In the genomic region with DNA sequence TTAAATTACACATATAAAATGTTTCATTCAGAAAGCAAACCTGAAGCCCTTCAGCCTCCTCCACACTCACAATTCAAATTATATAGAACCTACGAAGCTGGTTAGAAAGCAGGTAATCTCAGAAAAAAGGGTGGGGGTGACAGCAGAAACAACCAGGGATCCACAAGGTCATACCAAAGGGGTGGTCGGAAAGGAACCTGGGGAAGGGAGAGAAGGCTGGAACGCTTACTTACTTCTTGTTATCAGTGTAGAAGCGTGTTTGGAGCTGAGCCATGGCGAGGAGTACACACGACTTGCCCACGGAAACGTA, we compare ENCODE assay signal across 8 cellular contexts. TPM values are rescaled to one million over a fixed set of nuclear protein-coding genes. Genes with fewer than 3 reads are reported as not detected.
DNase-seq lines count a peak whose midpoint lies in the region; ATAC-seq, FAIRE-seq and TF ChIP-seq lines count a peak whose summit lies in the region.

No MANE protein-coding gene starts in this region.

- peak overlapping the region; percentile 89 to 97 for H3K4me3 Mint-ChIP-seq in effector memory CD8-positive, alpha-beta T cell

- peaks cover 58% of the 10 kb centered on the region for H3K79me2 ChIP-seq in Karpas-422 (ENCODE audit: low read length)

- H3K9me3 ChIP-seq in Karpas-422 (ENCODE audit: low read length) (no peaks in the 10 kb centered on the region), neuron (ENCODE audit: low read length) (no peaks in the 10 kb centered on the region)

- no peak for TF ChIP-seq POLR2A in GM12892 (IDR thresholded peaks at IDR 0.05; ENCODE audit: low read depth, low read length)

- H3K9me3 Mint-ChIP-seq in effector memory CD8-positive, alpha-beta T cell, result no peaks in the 10 kb centered on the region

- H4K20me1 ChIP-seq in Karpas-422 (ENCODE audit: insufficient read depth, low read depth, low read length), result no peaks in the 10 kb centered on the region

- peaks cover 13% of the 10 kb centered on the region for H3K36me3 ChIP-seq in Karpas-422 (ENCODE audit: insufficient read depth, low read length)
- peaks cover 4% of the 10 kb centered on the region for H3K36me3 ChIP-seq in neuron (ENCODE audit: insufficient read depth, low read length)

- no peaks in the 10 kb centered on the region for H3K27me3 Mint-ChIP-seq in effector memory CD8-positive, alpha-beta T cell

- DNase-seq in Karpas-422, result no peak
- DNase-seq in effector memory CD8-positive, alpha-beta T cell, result no peak
- DNase-seq in SHP77 treated with DMSO at 0.1 percent for 48 hours (lab: John Stamatoyannopoulos, UW), result no peak
- no peak for DNase-seq in HEK293T (ENCODE audit: extremely low spot score)
- DNase-seq in NCI-H146 treated with DMSO at 0.1 percent for 48 hours (lab: John Stamatoyannopoulos, UW; ENCODE audit: unreplicated experiment), result no peak
- no peak for DNase-seq in GM12892 (ENCODE audit: insufficient read length)

- peak overlapping the region; percentile 94 for H3K27ac ChIP-seq in Karpas-422 (ENCODE audit: low read length)

- peaks cover 13% of the 10 kb centered on the region for H3K36me3 Mint-ChIP-seq in effector memory CD8-positive, alpha-beta T cell (ENCODE audit: insufficient read depth)

- H3K4me1 ChIP-seq in Karpas-422 (ENCODE audit: low read length) (peaks cover 27% of the 10 kb centered on the region), neuron (ENCODE audit: insufficient read depth, low read length) (peaks cover 5% of the 10 kb centered on the region)

- ATAC-seq in GM19463 (IDR thresholded peaks at IDR 0.05; ENCODE audit: unreplicated experiment), result peak; percentile 6
- no peak for ATAC-seq in effector memory CD8-positive, alpha-beta T cell (replicated peaks)

- peak overlapping the region; percentile 87 for H3K9ac ChIP-seq in Karpas-422 (ENCODE audit: low read length)

- peak overlapping the region; percentile 99 for H3K4me3 ChIP-seq in Karpas-422 (ENCODE audit: low read length)
- H3K4me3 ChIP-seq in neuron (ENCODE audit: low read length), result peak overlapping the region; percentile 99

- CTCF ChIA-PET in HEK293T (lab: Yijun Ruan, JAX), result no interaction called here

- peak overlapping the region; percentile 96 to 98 for H3K27ac Mint-ChIP-seq in effector memory CD8-positive, alpha-beta T cell

- no peak for FAIRE-seq in GM12892 (lab: Jason Lieb, UNC)

- peak overlapping the region; percentile 93 for H3K4me2 ChIP-seq in Karpas-422 (ENCODE audit: low read depth, low read length, poor library complexity, severe bottlenecking)

- H2AFZ ChIP-seq in Karpas-422 (ENCODE audit: low read length) (peak overlapping the region; percentile 93), neuron (ENCODE audit: low read depth, low read length) (peak overlapping the region; percentile 90)

- POLR2A ChIA-PET in HEK293T (lab: Yijun Ruan, JAX), result interaction anchor here (0.7 to 1.9 kb wide), 6 partner anchors 37 to 327 kb away, joined by 3 to 6 read pairs (median 4); a partner anchor contains a TSS

- H3K9me2 ChIP-seq in Karpas-422 (replicated peaks; ENCODE audit: insufficient read depth, low read length), result no peaks in the 10 kb centered on the region

- no peaks in the 10 kb centered on the region for H3K27me3 ChIP-seq in Karpas-422 (ENCODE audit: low read length)
- no peaks in the 10 kb centered on the region for H3K27me3 ChIP-seq in neuron (ENCODE audit: insufficient read depth, low read length)

- peaks cover 9 to 28% of the 10 kb centered on the region in 2 donors for H3K4me1 Mint-ChIP-seq in effector memory CD8-positive, alpha-beta T cell (ENCODE audit: low read depth in 2 of 2)

TF ChIP-seq in HEK293T, 16 proteins besides CTCF, POLR2A, EP300 and RAD21:
- TF ChIP-seq FOXM1 (IDR thresholded peaks at IDR 0.05; ENCODE audit: borderline replicate concordance), result no peak
- TF ChIP-seq ARNT (IDR thresholded peaks at IDR 0.05), result no peak
- TF ChIP-seq FOXA1 (IDR thresholded peaks at IDR 0.05), result no peak
- TF ChIP-seq ELF4 (IDR thresholded peaks at IDR 0.05), result no peak
- TF ChIP-seq SP1 (IDR thresholded peaks at IDR 0.05), result no peak
- TF ChIP-seq ZNF384 (IDR thresholded peaks at IDR 0.05), result no peak
- TF ChIP-seq, protein P1, sequence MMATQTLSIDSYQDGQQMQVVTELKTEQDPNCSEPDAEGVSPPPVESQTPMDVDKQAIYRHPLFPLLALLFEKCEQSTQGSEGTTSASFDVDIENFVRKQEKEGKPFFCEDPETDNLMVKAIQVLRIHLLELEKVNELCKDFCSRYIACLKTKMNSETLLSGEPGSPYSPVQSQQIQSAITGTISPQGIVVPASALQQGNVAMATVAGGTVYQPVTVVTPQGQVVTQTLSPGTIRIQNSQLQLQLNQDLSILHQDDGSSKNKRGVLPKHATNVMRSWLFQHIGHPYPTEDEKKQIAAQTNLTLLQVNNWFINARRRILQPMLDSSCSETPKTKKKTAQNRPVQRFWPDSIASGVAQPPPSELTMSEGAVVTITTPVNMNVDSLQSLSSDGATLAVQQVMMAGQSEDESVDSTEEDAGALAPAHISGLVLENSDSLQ (IDR thresholded peaks at IDR 0.05), result no peak
- no peak for TF ChIP-seq CTBP1 (IDR thresholded peaks at IDR 0.05; ENCODE audit: borderline replicate concordance)
- no peak for TF ChIP-seq LEF1 (IDR thresholded peaks at IDR 0.05; ENCODE audit: borderline replicate concordance)
- no peak for TF ChIP-seq SUZ12 (IDR thresholded peaks at IDR 0.05)
- TF ChIP-seq L3MBTL2 (conservative IDR thresholded peaks at IDR 0.05), result no peak
- TF ChIP-seq FOXK2 (IDR thresholded peaks at IDR 0.05), result no peak
- no peak for TF ChIP-seq HDGF (IDR thresholded peaks at IDR 0.05; ENCODE audit: borderline replicate concordance)
- TF ChIP-seq NFRKB (IDR thresholded peaks at IDR 0.05), result no peak

RNA-seq across cellular contexts. Expression of a gene that starts 0.3 kb away (rescaled TPM):
- total RNA-seq in Karpas-422 (2014; rRNA removed; shearing (Covaris generic); ENCODE audit: low replicate concordance), result 63.9 and 129 TPM in 2 replicates
- polyA plus RNA-seq in GM12892 (2012; ENCODE audit: missing spikeins), result 85.9 TPM

RNA-seq across cellular contexts. Expression of a gene that starts 0.9 kb away (rescaled TPM):
- 11.8 and 13.8 TPM in 2 replicates for total RNA-seq in Karpas-422 (2014; rRNA removed; shearing (Covaris generic); ENCODE audit: low replicate concordance)
- polyA plus RNA-seq in GM12892 (2012; ENCODE audit: missing spikeins), result 6.5 TPM

RNA-seq across cellular contexts. Expression of a gene that starts 39.6 kb away (rescaled TPM):
- total RNA-seq in Karpas-422 (2014; rRNA removed; shearing (Covaris generic); ENCODE audit: low replicate concordance), result 10.1 and 13.2 TPM in 2 replicates
- polyA plus RNA-seq in GM12892 (2012; ENCODE audit: missing spikeins), result 3.0 TPM
